12 cellular contexts compared by ENCODE assay signal in the genomic region with DNA sequence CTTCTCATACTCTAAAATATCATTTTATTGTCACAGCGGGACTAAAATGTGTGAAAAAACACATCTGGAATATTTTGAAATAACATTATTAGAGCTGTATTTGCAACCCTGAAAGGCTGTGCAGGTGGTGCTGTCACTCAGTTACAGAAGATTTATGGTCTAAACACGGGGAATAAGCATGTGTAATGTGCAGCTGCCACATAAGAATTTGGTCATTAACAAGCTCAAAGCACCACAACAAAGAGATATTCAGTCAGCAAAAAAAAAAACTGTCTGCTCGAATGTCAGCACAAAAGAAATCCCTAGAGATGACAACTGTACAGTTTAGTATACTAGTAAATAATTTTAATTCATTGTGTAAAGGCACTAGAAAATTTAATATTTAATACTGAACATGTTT. TPM values are rescaled to one million over a fixed set of nuclear protein-coding genes. Genes with fewer than 3 reads are reported as not detected.
DNase-seq lines count a peak whose midpoint lies in the region; ATAC-seq and TF ChIP-seq lines count a peak whose summit lies in the region.
"Had no signal": no experiment of that assay in that cellular context is flagged by ENCODE, and none has a peak within 500 bp of the region (broad histone marks: within the 10 kb centered on the region; RNA-seq: fewer than 3 reads in every experiment).

No MANE protein-coding gene starts in this region.

- H4K20me1 ChIP-seq in OCI-LY3 (ENCODE audit: insufficient read depth, low read length): peaks cover 25% of the 10 kb centered on the region

- peak; percentile 59 for DNase-seq in COR-L47 (lab: John Stamatoyannopoulos, UW)
- peak; percentile 87 for DNase-seq in NCI-H1436 treated with DMSO at 0.1 percent for 48 hours (lab: John Stamatoyannopoulos, UW)
- DNase-seq in midbrain (lab: John Stamatoyannopoulos, UW): peak; percentile 65
- no peak for DNase-seq in A172 (ENCODE audit: low spot score)
- DNase-seq: activated effector memory CD4-positive, alpha-beta T cell treated with anti-CD3 and anti-CD28 coated beads, Interleukin-2, amount 50 U/mL, for 16 hours; effector CD8-positive, alpha-beta T cell; stimulated activated CD4-positive, alpha-beta T cell treated with anti-CD3 and anti-CD28 coated beads, Interleukin-2, amount 100 ng/mL, for 24 hours; trophoblast cell had no signal

- no peak overlapping the region for H3K9ac ChIP-seq in OCI-LY3 (ENCODE audit: low read length)

- H3K9me3 ChIP-seq in OCI-LY3 (ENCODE audit: insufficient read depth, low read length): no peaks in the 10 kb centered on the region

- TF ChIP-seq CTCF in OCI-LY3 (IDR thresholded peaks at IDR 0.05; ENCODE audit: low read depth, low read length): no peak

- H2AFZ ChIP-seq in OCI-LY3 (ENCODE audit: low read depth, low read length): no peak overlapping the region

- H3K79me2 ChIP-seq in OCI-LY3 (ENCODE audit: low read length): peaks cover 58% of the 10 kb centered on the region

- peaks cover 4% of the 10 kb centered on the region for H3K36me3 ChIP-seq in OCI-LY3 (replicated peaks; ENCODE audit: low read depth, low read length)

- ATAC-seq in HG02798 (IDR thresholded peaks at IDR 0.05; ENCODE audit: poor library complexity, unreplicated experiment) (no peak), HG03460 (IDR thresholded peaks at IDR 0.05; ENCODE audit: unreplicated experiment) (no peak), HG02678 (IDR thresholded peaks at IDR 0.05; ENCODE audit: unreplicated experiment) (no peak)

- no peaks in the 10 kb centered on the region for H3K27me3 ChIP-seq in OCI-LY3 (ENCODE audit: low read depth, low read length)

- no peak overlapping the region for H3K4me3 ChIP-seq in OCI-LY3 (ENCODE audit: low read length)

- H3K27ac ChIP-seq in OCI-LY3 (ENCODE audit: low read length): no peak overlapping the region

- H3K4me2 ChIP-seq in OCI-LY3 (ENCODE audit: low read length): peak overlapping the region; percentile 27

- H3K4me1 ChIP-seq in OCI-LY3 (ENCODE audit: low read length): peaks cover 27% of the 10 kb centered on the region

RNA-seq across cellular contexts. Expression of a gene that starts 31.3 kb away (rescaled TPM):
- 93.3 and 123 TPM in 2 replicates for total RNA-seq in A172 (2014; rRNA removed; shearing (Covaris generic))
